ENCODE assay signal across 7 cellular contexts in genomic region chr13:75876371-75877050, GRCh38.
DNase-seq lines count a peak whose midpoint lies in the region; ATAC-seq and TF ChIP-seq lines count a peak whose summit lies in the region.

No MANE protein-coding gene starts in this region.

- H3K79me2 ChIP-seq in SU-DHL-6 (ENCODE audit: insufficient read depth, low read length), result no peaks in the 10 kb centered on the region

- TF ChIP-seq CTCF in GM13977 (IDR thresholded peaks at IDR 0.05; ENCODE audit: extremely low read depth, insufficient read depth, missing control alignments) (peak; percentile 90), NB4 (IDR thresholded peaks at IDR 0.05; ENCODE audit: low read depth, low read length) (peak; percentile 96), SU-DHL-6 (IDR thresholded peaks at IDR 0.05; ENCODE audit: insufficient read depth, low read length, poor library complexity, severe bottlenecking) (peak; percentile 97), right atrium auricular region (IDR thresholded peaks at IDR 0.05) (peak; percentile 90 to 94)

- intact Hi-C loops in sciatic nerve (cut with DNase I), result loop anchor here (10.0 kb wide), 1 partner anchor 1028 kb away; no protein-coding TSS in a partner anchor

- no peaks in the 10 kb centered on the region for H3F3A ChIP-seq in SU-DHL-6 (ENCODE audit: insufficient read depth)

- no peak overlapping the region for H2AFZ ChIP-seq in SU-DHL-6 (ENCODE audit: low read depth, low read length, severe bottlenecking)

- no peaks in the 10 kb centered on the region for H3K36me3 ChIP-seq in SU-DHL-6 (ENCODE audit: low read length)
- H3K36me3 ChIP-seq in right atrium auricular region, result no peaks in the 10 kb centered on the region

- TF ChIP-seq POLR2A in NB4 (IDR thresholded peaks at IDR 0.05; ENCODE audit: extremely low read depth, insufficient read length), result no peak

- H3K4me3 ChIP-seq in NB4 (ENCODE audit: low read depth, low read length) (no peak overlapping the region), SU-DHL-6 (ENCODE audit: insufficient read depth, low read length, poor library complexity, severe bottlenecking) (no peak overlapping the region), right atrium auricular region (no peak overlapping the region)

- H3K9me2 ChIP-seq in SU-DHL-6 (replicated peaks; ENCODE audit: insufficient read depth, low read length), result no peaks in the 10 kb centered on the region

- in situ Hi-C loops in GM13977 (cut with MboI; ENCODE audit: low pct_unique_long_range_greater_than_20kb, low sequenced_read_pairs, unreplicated experiment), result loop anchor here (10.0 kb wide), 4 partner anchors 138 to 1028 kb away; no protein-coding TSS in a partner anchor

- no peak overlapping the region for H3K4me2 ChIP-seq in SU-DHL-6 (ENCODE audit: low read depth, low read length, poor library complexity, severe bottlenecking)

- H3K27me3 ChIP-seq in SU-DHL-6 (ENCODE audit: low read length) (no peaks in the 10 kb centered on the region), right atrium auricular region (no peaks in the 10 kb centered on the region)

- no peak overlapping the region for H3K27ac ChIP-seq in SU-DHL-6 (ENCODE audit: low read depth, low read length)
- H3K27ac ChIP-seq in right atrium auricular region, result no peak overlapping the region

- H3K4me1 ChIP-seq in right atrium auricular region, result peaks cover 0 to 5% of the 10 kb centered on the region in 2 donors

- no peak overlapping the region for H3K9ac ChIP-seq in SU-DHL-6 (ENCODE audit: low read length)

- no peaks in the 10 kb centered on the region for H4K20me1 ChIP-seq in SU-DHL-6 (ENCODE audit: low read depth, low read length)

- DNase-seq in GM13977 (ENCODE audit: low spot score), result peak; percentile 55
- peak; percentile 72 for DNase-seq in NB4 (ENCODE audit: low read depth)
- peak; percentile 30 for DNase-seq in amniotic stem cell (lab: John Stamatoyannopoulos, UW)
- peak; percentile 74 for DNase-seq in right atrium auricular region (ENCODE audit: low spot score)
- DNase-seq in sciatic nerve (ENCODE audit: low spot score), result peak; percentile 76

- H3K9me3 ChIP-seq in SU-DHL-6 (ENCODE audit: insufficient read depth, low read length) (no peaks in the 10 kb centered on the region), right atrium auricular region (no peaks in the 10 kb centered on the region)

- ATAC-seq in HG02588 (IDR thresholded peaks at IDR 0.05; ENCODE audit: unreplicated experiment), result peak; percentile 95
- ATAC-seq in sciatic nerve, result peak; percentile 92
